ENCODE assay signal across 26 cellular contexts in the genomic region with DNA sequence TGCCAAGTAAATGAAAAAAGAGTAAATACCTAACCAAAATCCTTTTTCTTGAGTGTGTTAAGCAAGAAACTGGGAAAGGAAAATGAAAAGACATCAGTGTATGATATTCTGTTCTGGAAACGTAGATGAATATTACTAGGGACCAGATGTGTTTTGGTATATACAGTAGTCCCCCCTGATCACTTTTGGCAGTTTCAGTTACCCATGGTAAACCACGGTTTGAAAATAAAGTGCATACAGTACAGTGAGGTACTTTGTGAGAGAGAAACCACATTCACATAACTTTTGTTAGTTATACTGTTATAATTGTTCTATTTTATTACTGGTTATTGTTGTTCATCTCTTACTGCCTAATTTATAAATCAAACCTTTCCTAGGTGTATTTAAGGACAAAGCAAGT.
DNase-seq lines count a peak whose midpoint lies in the region; ATAC-seq and TF ChIP-seq lines count a peak whose summit lies in the region.
"Had no signal": no experiment of that assay in that cellular context is flagged by ENCODE, and none has a peak within 500 bp of the region (broad histone marks: within the 10 kb centered on the region; RNA-seq: fewer than 3 reads in every experiment).

No MANE protein-coding gene starts in this region.

- no peak for DNase-seq in stimulated activated CD4-positive, alpha-beta T cell treated with anti-CD3 and anti-CD28 coated beads, Interleukin-15, amount 100 ng/mL, for 24 hours
- DNase-seq in NCI-H446 treated with DMSO at 0.1 percent for 48 hours (lab: John Stamatoyannopoulos, UW) (no peak), mesothelial cell of epicardium (ENCODE audit: low spot score in 2 of 2, unreplicated experiment in 2 of 2) (no peak), vagina (ENCODE audit: extremely low spot score in 2 of 2) (no peak)
- DNase-seq: 8988T; activated naive CD8-positive, alpha-beta T cell treated with anti-CD3 and anti-CD28 coated beads for 36 hours; body of pancreas; Caco-2; endodermal cell; HCEC 1CT; immature natural killer cell; KBM-7; lower lobe of right lung; NCI-H1930; NCI-H446; RPMI8226; spleen; stimulated activated CD8-positive, alpha-beta memory T cell treated with anti-CD3 and anti-CD28 coated beads, Interleukin-4, amount 100 ng/mL, for 48 hours; T1000; upper lobe of right lung had no signal

- intact Hi-C loops in vagina (cut with DNase I): no loop called here

- no peak overlapping the region for H3K27ac Mint-ChIP-seq in mesothelial cell of epicardium
- H3K27ac Mint-ChIP-seq: activated naive CD8-positive, alpha-beta T cell treated with anti-CD3 and anti-CD28 coated beads for 36 hours; activated T-helper 1 cell treated with anti-CD3 and anti-CD28 coated beads, Interleukin-12 subunit alpha, Interleukin-12 subunit beta, Interleukin-2, Interleukin-4 antibody, amounts not matched to agents 30 ng/mL and 10 ng/mL and 1 ng/mL, durations not matched to agents 14 hours and 24 hours and 36 hours; endodermal cell; immature natural killer cell had no signal

- peaks cover 9% of the 10 kb centered on the region for H3K4me1 ChIP-seq in vagina
- H3K4me1 ChIP-seq: body of pancreas, Caco-2, lower lobe of right lung, upper lobe of right lung had no signal

- no peaks in the 10 kb centered on the region for H3K9me3 ChIP-seq in vagina
- H3K9me3 ChIP-seq: body of pancreas, Caco-2, lower lobe of right lung, spleen, upper lobe of right lung had no signal

- TF ChIP-seq POLR2A in vagina (IDR thresholded peaks at IDR 0.05): no peak

- no peaks in the 10 kb centered on the region for H3K36me3 Mint-ChIP-seq in mesothelial cell of epicardium
- H3K36me3 Mint-ChIP-seq: activated naive CD8-positive, alpha-beta T cell treated with anti-CD3 and anti-CD28 coated beads for 36 hours; immature natural killer cell had no signal

- peaks cover 21% of the 10 kb centered on the region for H3K4me1 Mint-ChIP-seq in mesothelial cell of epicardium
- H3K4me1 Mint-ChIP-seq: immature natural killer cell had no signal

- no peak overlapping the region for H3K27ac ChIP-seq in vagina
- H3K27ac ChIP-seq: body of pancreas, lower lobe of right lung, upper lobe of right lung had no signal

- H3K4me3 Mint-ChIP-seq in mesothelial cell of epicardium: no peak overlapping the region
- H3K4me3 Mint-ChIP-seq: activated naive CD8-positive, alpha-beta T cell treated with anti-CD3 and anti-CD28 coated beads for 36 hours; activated T-helper 1 cell treated with anti-CD3 and anti-CD28 coated beads, Interleukin-12 subunit alpha, Interleukin-12 subunit beta, Interleukin-2, Interleukin-4 antibody, amounts not matched to agents 30 ng/mL and 10 ng/mL and 1 ng/mL, durations not matched to agents 14 hours and 24 hours and 36 hours; endodermal cell; immature natural killer cell had no signal

- no peaks in the 10 kb centered on the region for H3K36me3 ChIP-seq in vagina
- H3K36me3 ChIP-seq: lower lobe of right lung, spleen, upper lobe of right lung had no signal

- H3K4me3 ChIP-seq in vagina: no peak overlapping the region
- H3K4me3 ChIP-seq: body of pancreas, lower lobe of right lung, spleen, upper lobe of right lung had no signal

- H3K27me3 ChIP-seq in vagina: no peaks in the 10 kb centered on the region
- H3K27me3 ChIP-seq: body of pancreas, spleen, upper lobe of right lung had no signal

- TF ChIP-seq CTCF in mesothelial cell of epicardium (IDR thresholded peaks at IDR 0.05; ENCODE audit: unreplicated experiment) (no peak), vagina (IDR thresholded peaks at IDR 0.05) (no peak)

- H3K27me3 Mint-ChIP-seq in mesothelial cell of epicardium (ENCODE audit: low read depth): no peaks in the 10 kb centered on the region

- no peaks in the 10 kb centered on the region for H3K9me3 Mint-ChIP-seq in mesothelial cell of epicardium
- H3K9me3 Mint-ChIP-seq: activated naive CD8-positive, alpha-beta T cell treated with anti-CD3 and anti-CD28 coated beads for 36 hours; activated T-helper 1 cell treated with anti-CD3 and anti-CD28 coated beads, Interleukin-12 subunit alpha, Interleukin-12 subunit beta, Interleukin-2, Interleukin-4 antibody, amounts not matched to agents 30 ng/mL and 10 ng/mL and 1 ng/mL, durations not matched to agents 14 hours and 24 hours and 36 hours; endodermal cell; immature natural killer cell had no signal

- ATAC-seq in GM18498 (IDR thresholded peaks at IDR 0.05; ENCODE audit: unreplicated experiment): peak; percentile 71
- ATAC-seq in GM19372 (IDR thresholded peaks at IDR 0.05; ENCODE audit: low read depth, unreplicated experiment): peak; percentile 55
- peak; percentile 62 for ATAC-seq in HG02678 (IDR thresholded peaks at IDR 0.05; ENCODE audit: unreplicated experiment)
- ATAC-seq in HG03354 (IDR thresholded peaks at IDR 0.05; ENCODE audit: poor library complexity, severe bottlenecking, unreplicated experiment): peak; percentile 61
- ATAC-seq: body of pancreas, lower lobe of right lung, SK-N-SH treated with all-trans-retinoic acid at 6 μM for 48 hours, upper lobe of right lung had no signal
